ENCODE assay signal across 19 cellular contexts in genomic region chr2:7899241-7899640, GRCh38.
DNase-seq lines count a peak whose midpoint lies in the region; ATAC-seq and TF ChIP-seq lines count a peak whose summit lies in the region.
"Had no signal": no experiment of that assay in that cellular context is flagged by ENCODE, and none has a peak within 500 bp of the region (broad histone marks: within the 10 kb centered on the region; RNA-seq: fewer than 3 reads in every experiment).

No MANE protein-coding gene starts in this region.

- CTCF ChIA-PET in SK-N-SH (lab: Yijun Ruan, JAX) (interaction anchor here (0.9 kb wide), 1 partner anchor 53 kb away, joined by 3 read pairs; no protein-coding TSS in a partner anchor), OCI-LY7 (lab: Charles Lee; ENCODE audit: unreplicated experiment) (no interaction called here)

- H2AFZ ChIP-seq in SK-N-SH (ENCODE audit: low read depth) (no peak overlapping the region), OCI-LY7 (ENCODE audit: low read length) (peak overlapping the region; percentile 24; the same call in 1 of the 2 replicates)
- H2AFZ ChIP-seq: parathyroid adenoma had no signal

- peak; percentile 36 for DNase-seq in SK-N-SH
- peak; percentile 76 for DNase-seq in NCI-H1417 treated with DMSO at 0.1 percent for 48 hours (lab: John Stamatoyannopoulos, UW)
- DNase-seq in OCI-LY7 (ENCODE audit: low spot score), result peak; percentile 76
- peak; percentile 32 for DNase-seq in renal cortical epithelial cell (ENCODE audit: low read depth)
- no peak for DNase-seq in NCI-H1092 treated with DMSO at 0.1 percent for 48 hours (lab: John Stamatoyannopoulos, UW)
- DNase-seq in dedifferentiated amniotic fluid mesenchymal stem cell (ENCODE audit: extremely low spot score), result no peak
- no peak for DNase-seq in epidermal melanocyte (ENCODE audit: insufficient read length, low spot score)
- DNase-seq: activated CD8-positive, alpha-beta T cell treated with anti-CD3 and anti-CD28 coated beads, Interleukin-2, amount 10 ng/mL, durations not matched to agents 7 days and 5 days; amniotic stem cell; Calu3; left lung; SJCRH30; small intestine; upper lobe of right lung had no signal

- no peaks in the 10 kb centered on the region for H3K9me2 ChIP-seq in SK-N-SH
- H3K9me2 ChIP-seq in OCI-LY7 (ENCODE audit: insufficient read depth, low read length), result no peaks in the 10 kb centered on the region

- H3K4me2 ChIP-seq in SK-N-SH (no peak overlapping the region), OCI-LY7 (ENCODE audit: low read length) (peak overlapping the region; percentile 59)
- H3K4me2 ChIP-seq: A549 had no signal

- POLR2A ChIA-PET in SK-N-SH (lab: Yijun Ruan, JAX) (no interaction called here), OCI-LY7 (lab: Charles Lee) (interaction anchor here (0.6 kb wide), 1 partner anchor 468 kb away, joined by 3 read pairs; no protein-coding TSS in a partner anchor)

- H3K9ac ChIP-seq in SK-N-SH, result no peak overlapping the region
- H3K9ac ChIP-seq: parathyroid adenoma had no signal

- H3K27ac ChIP-seq in SK-N-SH (ENCODE audit: low read depth in 2 of 2, low read length in 1 of 2), result no peak overlapping the region; a peak in 1 of 4 replicates
- peak overlapping the region; percentile 60 for H3K27ac ChIP-seq in OCI-LY7 (ENCODE audit: low read depth, low read length, poor library complexity, severe bottlenecking)
- H3K27ac ChIP-seq: A549, left lung, parathyroid adenoma, SJCRH30, upper lobe of right lung had no signal

- no peak for TF ChIP-seq RAD21 in SK-N-SH (IDR thresholded peaks at IDR 0.05; ENCODE audit: low read length)

- no peak for TF ChIP-seq EP300 in SK-N-SH (IDR thresholded peaks at IDR 0.05; ENCODE audit: borderline replicate concordance in 1 of 2, low read depth in 1 of 2, low read length in 1 of 2)

- H3K79me2 ChIP-seq in SK-N-SH (ENCODE audit: insufficient read depth) (no peaks in the 10 kb centered on the region), OCI-LY7 (ENCODE audit: insufficient read depth, low read depth, low read length) (no peaks in the 10 kb centered on the region)
- H3K79me2 ChIP-seq: parathyroid adenoma had no signal

- no peaks in the 10 kb centered on the region for H3K27me3 ChIP-seq in SK-N-SH (ENCODE audit: insufficient read depth)
- H3K27me3 ChIP-seq: SJCRH30, upper lobe of right lung had no signal

- H3F3A ChIP-seq in SK-N-SH (replicated peaks; ENCODE audit: insufficient read depth), result no peaks in the 10 kb centered on the region

- H3K4me1 ChIP-seq in SK-N-SH (ENCODE audit: control insufficient read depth in 1 of 2, insufficient read depth in 2 of 2, low read depth in 1 of 2, low read length in 1 of 2), result peaks cover 0 to 5% of the 10 kb centered on the region in 2 experiments; a peak in 1 of 4 replicates
- H3K4me1 ChIP-seq in OCI-LY7 (ENCODE audit: insufficient read depth, low read length, poor library complexity, severe bottlenecking), result peaks cover 49% of the 10 kb centered on the region
- H3K4me1 ChIP-seq: A549, parathyroid adenoma, SJCRH30, upper lobe of right lung had no signal

- WGBS in SK-N-SH (ENCODE audit: low lambda C conversion rate), result 42% methylated on average over 5 of the region's 5 CpGs

- intact Hi-C loops in OCI-LY7 (cut with micrococcal nuclease; ENCODE audit: unreplicated experiment), result no loop called here

- TF ChIP-seq CTCF in SK-N-SH (IDR thresholded peaks at IDR 0.05), result no peak
- no peak for TF ChIP-seq CTCF in OCI-LY7 (conservative IDR thresholded peaks at IDR 0.05; ENCODE audit: low read length)

- H4K20me1 ChIP-seq in SK-N-SH (ENCODE audit: insufficient read depth), result no peaks in the 10 kb centered on the region
- H4K20me1 ChIP-seq in OCI-LY7 (ENCODE audit: insufficient read depth, low read length), result no peaks in the 10 kb centered on the region

- H3K9me3 ChIP-seq in SK-N-SH, result no peaks in the 10 kb centered on the region
- H3K9me3 ChIP-seq in OCI-LY7 (ENCODE audit: low read length), result no peaks in the 10 kb centered on the region
- H3K9me3 ChIP-seq: A549, left lung, SJCRH30, upper lobe of right lung had no signal

- ATAC-seq in SK-N-SH treated with all-trans-retinoic acid at 6 μM for 48 hours, result no peak
- ATAC-seq: A549; activated CD8-positive, alpha-beta T cell treated with anti-CD3 and anti-CD28 coated beads, Interleukin-2, amount 10 ng/mL, durations not matched to agents 7 days and 5 days; K562; left lung; stimulated activated memory B cell treated with anti-CD40 and anti-IgM and Interleukin-4, amounts not matched to agents 10 μg/mL and 1 μg/mL and 100 μg/mL, for 72 hours; upper lobe of right lung had no signal

- H3K4me3 ChIP-seq in SK-N-SH (ENCODE audit: low read depth in 2 of 2, low read length in 1 of 2) (no peak overlapping the region), OCI-LY7 (ENCODE audit: low read depth, low read length, poor library complexity, severe bottlenecking) (peak overlapping the region; percentile 23)
- H3K4me3 ChIP-seq: A549, K562, left lung, SJCRH30, upper lobe of right lung had no signal

- H3K36me3 ChIP-seq in SK-N-SH (replicated peaks in 1 of 2; ENCODE audit: control insufficient read depth in 1 of 2, insufficient read depth in 2 of 2, low read length in 1 of 2) (no peaks in the 10 kb centered on the region), OCI-LY7 (ENCODE audit: insufficient read depth, low read length) (no peaks in the 10 kb centered on the region)
- H3K36me3 ChIP-seq: left lung, SJCRH30, upper lobe of right lung had no signal

- no TSS peak for BruUV-seq in OCI-LY7 (replicated peaks; lab: Mats Ljungman, UMichigan)

TF ChIP-seq in SK-N-SH, 30 proteins besides CTCF, POLR2A, EP300 and RAD21:
- TF ChIP-seq FOXJ3 (CRISPR knock-in tag; IDR thresholded peaks at IDR 0.05) (0 out of 2 replicates have a peak, but pooled peaks have one; percentile 19), ZBTB33 (IDR thresholded peaks at IDR 0.05; ENCODE audit: borderline replicate concordance, low read depth) (no peak)

TF ChIP-seq in SK-N-SH treated with all-trans-retinoic acid at 6 μM for 48 hours, 23 proteins besides CTCF, POLR2A, EP300 and RAD21:
- TF ChIP-seq TSHZ2 (CRISPR knock-in tag; IDR thresholded peaks at IDR 0.05) (no peak), ESRRG (CRISPR knock-in tag; IDR thresholded peaks at IDR 0.05) (no peak), ARNTL (CRISPR knock-in tag; IDR thresholded peaks at IDR 0.05; ENCODE audit: borderline replicate concordance, low read depth) (no peak), OSR1 (CRISPR knock-in tag; IDR thresholded peaks at IDR 0.05) (no peak), ISL1 (CRISPR knock-in tag; IDR thresholded peaks at IDR 0.05) (no peak), TCF4 (CRISPR knock-in tag; IDR thresholded peaks at IDR 0.05; ENCODE audit: borderline replicate concordance) (no peak), ZC3H10 (CRISPR knock-in tag; IDR thresholded peaks at IDR 0.05) (no peak), CSDC2 (CRISPR knock-in tag; IDR thresholded peaks at IDR 0.05) (no peak), CSRNP3 (CRISPR knock-in tag; IDR thresholded peaks at IDR 0.05) (no peak), ZNF565 (CRISPR knock-in tag; conservative IDR thresholded peaks at IDR 0.05; ENCODE audit: low read depth) (no peak), PATZ1 (CRISPR knock-in tag; IDR thresholded peaks at IDR 0.05; ENCODE audit: borderline replicate concordance) (no peak)

Comparison
In these comparisons a context has a peak if more than half of its experiments do, and no peak if none do; other contexts are left out.
1. DNase-seq: peak in SK-N-SH (single experiment), NCI-H1417 treated with DMSO at 0.1 percent for 48 hours (single experiment), OCI-LY7 (single experiment) and renal cortical epithelial cell (single experiment); none in NCI-H1092 treated with DMSO at 0.1 percent for 48 hours (single experiment), dedifferentiated amniotic fluid mesenchymal stem cell (single experiment) and epidermal melanocyte (single experiment).